ENCODE assay signal across 1 cellular context in the genomic region with DNA sequence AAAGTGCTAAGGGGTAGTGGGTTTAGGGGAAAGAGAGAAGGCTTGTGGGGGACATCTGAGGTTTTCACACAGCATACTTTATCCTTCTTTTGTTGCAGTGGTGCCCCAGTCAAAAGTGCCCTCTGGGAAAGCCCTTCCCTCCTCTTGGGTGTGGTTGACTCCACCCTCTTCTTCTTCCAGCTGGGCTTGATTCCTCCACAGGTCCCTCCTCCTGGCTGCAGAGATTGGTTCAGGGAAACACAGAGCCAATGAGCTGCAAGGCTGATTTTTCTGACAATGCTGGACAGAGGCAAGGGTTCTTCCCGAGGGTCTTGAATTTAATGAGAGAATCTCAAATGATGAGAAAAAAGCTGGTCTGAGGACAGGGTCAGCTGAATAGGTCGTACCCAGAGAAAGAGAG. TPM values are rescaled to one million over a fixed set of nuclear protein-coding genes. Genes with fewer than 3 reads are reported as not detected.
"Had no signal": no experiment of that assay in that cellular context is flagged by ENCODE, and none has a peak within 500 bp of the region (broad histone marks: within the 10 kb centered on the region; RNA-seq: fewer than 3 reads in every experiment).

No MANE protein-coding gene starts in this region.

RNA-seq across cellular contexts. Expression of gene SYT15B, which starts 7.4 kb away (rescaled TPM):
- total RNA-seq: G401 had no signal
